Comparison of ENCODE assay signal across 25 cellular contexts in the genomic region with DNA sequence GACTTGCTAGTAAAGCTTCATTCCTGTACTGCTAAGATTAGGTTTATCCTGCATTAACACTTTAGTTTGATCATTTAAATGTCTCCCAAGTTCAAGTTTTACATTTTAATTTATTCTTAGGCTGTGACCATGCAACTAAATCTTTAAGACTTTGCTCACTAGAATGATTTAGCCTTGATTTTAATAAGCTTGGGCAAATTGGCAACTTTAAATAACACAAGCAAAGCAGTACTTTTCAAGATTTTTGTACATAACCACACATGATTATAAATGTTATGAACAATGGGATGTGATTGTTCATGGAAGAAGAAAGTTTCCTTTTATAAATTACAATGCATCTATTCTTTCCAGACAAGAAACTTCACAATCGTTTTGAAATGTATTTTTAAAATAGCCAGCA.
"Had no signal": no experiment of that assay in that cellular context is flagged by ENCODE, and none has a peak within 500 bp of the region (broad histone marks: within the 10 kb centered on the region; RNA-seq: fewer than 3 reads in every experiment).

No MANE protein-coding gene starts in this region.

- DNase-seq: colonic mucosa; effector memory CD4-positive, alpha-beta T cell; foreskin keratinocyte; head of caudate nucleus; left cardiac atrium; left lung; mesendoderm; naive thymus-derived CD8-positive, alpha-beta T cell; nephron progenitor cell; nucleus accumbens; posterior cingulate gyrus; right lobe of liver; small intestine; stimulated activated CD4-positive, alpha-beta T cell treated with anti-CD3 and anti-CD28 coated beads, Interleukin-15, amount 100 ng/mL, for 24 hours; stimulated activated CD4-positive, alpha-beta T cell treated with anti-CD3 and anti-CD28 coated beads, Interleukin-4, amount 100 ng/mL, for 1 hour; stimulated activated CD8-positive, alpha-beta memory T cell treated with anti-CD3 and anti-CD28 coated beads, Interleukin-4, amount 100 ng/mL, for 48 hours; stimulated activated naive CD4-positive, alpha-beta T cell; stomach; upper lobe of left lung had no signal

- H3K27ac Mint-ChIP-seq: dendritic cell treated with granulocyte-macrophage colony-stimulating factor and Interleukin-4, amounts not matched to agents 40 ng/mL and 50 ng/mL, for 4 days; naive thymus-derived CD8-positive, alpha-beta T cell; nephron progenitor cell had no signal

- FAIRE-seq: endothelial cell of umbilical vein, small intestine, urothelium cell line had no signal

- H3K9me3 Mint-ChIP-seq: dendritic cell treated with granulocyte-macrophage colony-stimulating factor and Interleukin-4, amounts not matched to agents 40 ng/mL and 50 ng/mL, for 4 days; nephron progenitor cell had no signal

- H3K36me3 Mint-ChIP-seq: naive thymus-derived CD8-positive, alpha-beta T cell had no signal

- H3K27me3 Mint-ChIP-seq: central memory CD8-positive, alpha-beta T cell; dendritic cell treated with granulocyte-macrophage colony-stimulating factor and Interleukin-4, amounts not matched to agents 40 ng/mL and 50 ng/mL, for 4 days; naive thymus-derived CD8-positive, alpha-beta T cell had no signal

- H3K4me3 Mint-ChIP-seq: central memory CD8-positive, alpha-beta T cell; dendritic cell treated with granulocyte-macrophage colony-stimulating factor and Interleukin-4, amounts not matched to agents 40 ng/mL and 50 ng/mL, for 4 days; naive thymus-derived CD8-positive, alpha-beta T cell; nephron progenitor cell had no signal

- H3K4me1 Mint-ChIP-seq: central memory CD8-positive, alpha-beta T cell; naive thymus-derived CD8-positive, alpha-beta T cell; nephron progenitor cell had no signal

- H3K27ac ChIP-seq: colonic mucosa, esophagus muscularis mucosa, foreskin keratinocyte, left lung, right lobe of liver, stomach, thoracic aorta, upper lobe of left lung had no signal
